Comparison of ENCODE assay signal across 11 cellular contexts in genomic region chr7:26372738-26373137, GRCh38.
"Had no signal": no experiment of that assay in that cellular context is flagged by ENCODE, and none has a peak within 500 bp of the region (broad histone marks: within the 10 kb centered on the region; RNA-seq: fewer than 3 reads in every experiment).

No MANE protein-coding gene starts in this region.

- DNase-seq: activated CD4-positive, alpha-beta T cell treated with anti-CD3 and anti-CD28 coated beads for 1 hour; activated CD4-positive, alpha-beta T cell treated with anti-CD3 and anti-CD28 coated beads, Interleukin-2, amount 50 U/mL, for 48 hours; activated effector memory CD4-positive, alpha-beta T cell treated with anti-CD3 and anti-CD28 coated beads, Interleukin-2, amount 50 U/mL, for 16 hours; activated T-cell treated with anti-CD3 and anti-CD28 coated beads, Interleukin-2, amount 50 U/mL, for 4 hours; amygdala; dermis blood vessel endothelial cell; erythroblast; mesenchymal stem cell; pancreas; stimulated activated CD4-positive, alpha-beta T cell treated with anti-CD3 and anti-CD28 coated beads, Interleukin-4, amount 100 ng/mL, for 1 hour; stimulated activated CD8-positive, alpha-beta memory T cell treated with anti-CD3 and anti-CD28 coated beads, Interleukin-4, amount 100 ng/mL, for 48 hours had no signal

- H3K4me3 ChIP-seq: pancreas had no signal

- H3K27ac ChIP-seq: pancreas had no signal

- H3K36me3 ChIP-seq: pancreas had no signal

- ATAC-seq: activated T-cell treated with anti-CD3 and anti-CD28 coated beads, Interleukin-2, amount 50 U/mL, for 4 hours; pancreas had no signal

- H3K9me3 ChIP-seq: pancreas had no signal
